8 cellular contexts compared by ENCODE assay signal in genomic region chr19:18007939-18008673, GRCh38.
A peak's percentile ranks its signal among the peaks of the same experiment; 100 is the strongest.
DNase-seq lines count a peak whose midpoint lies in the region; ATAC-seq lines count a peak whose summit lies in the region.

ARRDC2 (plus strand) TSS chr19:18008170; CDS start chr19:18008311, 141 bp downstream.

- peak; percentile 65 for ATAC-seq in HG03108 (IDR thresholded peaks at IDR 0.05; ENCODE audit: unreplicated experiment)

- DNase-seq in ELR (ENCODE audit: low read depth) (peak; percentile 92), NCI-H82 treated with DMSO at 0.1 percent for 48 hours (lab: John Stamatoyannopoulos, UW; ENCODE audit: unreplicated experiment) (peak; percentile 50), activated T-cell treated with anti-CD3 and anti-CD28 coated beads for 24 hours (ENCODE audit: low read depth) (peak; percentile 81), epidermal melanocyte (ENCODE audit: insufficient read length, low spot score) (peak; percentile 100), midbrain (lab: John Stamatoyannopoulos, UW) (peak; percentile 94), DMS53 (lab: John Stamatoyannopoulos, UW) (no peak)
- peak; percentile 64 for DNase-seq in stimulated activated CD8-positive, alpha-beta memory T cell treated with anti-CD3 and anti-CD28 coated beads, Interleukin-15, amount 100 ng/mL, for 24 hours (ENCODE audit: low read depth)
